ENCODE assay signal across 12 cellular contexts in genomic region chr4:147793973-147794690, GRCh38.
DNase-seq lines count a peak whose midpoint lies in the region; ATAC-seq, FAIRE-seq and TF ChIP-seq lines count a peak whose summit lies in the region.
"Had no signal": no experiment of that assay in that cellular context is flagged by ENCODE, and none has a peak within 500 bp of the region (broad histone marks: within the 10 kb centered on the region; RNA-seq: fewer than 3 reads in every experiment).

No MANE protein-coding gene starts in this region.

- no peaks in the 10 kb centered on the region for H3K36me3 ChIP-seq in uterus

- no peaks in the 10 kb centered on the region for H3K9me3 ChIP-seq in uterus

- ATAC-seq in GM21786 (IDR thresholded peaks at IDR 0.05; ENCODE audit: unreplicated experiment) (peak; percentile 28), natural killer cell (peak; percentile 48 to 76 (median 58))

- peaks cover 10% of the 10 kb centered on the region for H3K36me3 Mint-ChIP-seq in T-helper 1 cell treated with Interleukin-12 subunit alpha and Interleukin-12 subunit beta and Interleukin-4 antibody, amounts not matched to agents 30 μg/mL and 1 μg/mL, for 36 hours (ENCODE audit: low read depth)
- H3K36me3 Mint-ChIP-seq in natural killer cell, result no peaks in the 10 kb centered on the region
- H3K36me3 Mint-ChIP-seq: activated naive CD4-positive, alpha-beta T cell treated with anti-CD3 and anti-CD28 coated beads, Interleukin-2, amount 10 ng/mL, durations not matched to agents 7 days and 5 days; naive B cell had no signal

- H3K9me3 Mint-ChIP-seq in T-helper 1 cell treated with Interleukin-12 subunit alpha and Interleukin-12 subunit beta and Interleukin-4 antibody, amounts not matched to agents 30 μg/mL and 1 μg/mL, for 36 hours, result no peaks in the 10 kb centered on the region
- H3K9me3 Mint-ChIP-seq in natural killer cell, result no peaks in the 10 kb centered on the region
- H3K9me3 Mint-ChIP-seq: activated naive CD4-positive, alpha-beta T cell treated with anti-CD3 and anti-CD28 coated beads, Interleukin-2, amount 10 ng/mL, durations not matched to agents 7 days and 5 days had no signal

- intact Hi-C loops in natural killer cell (cut with micrococcal nuclease) (loop anchor here (2.0 to 10.0 kb wide), 2 partner anchors 53 to 151 kb away; no protein-coding TSS in a partner anchor), uterus (cut with DNase I; ENCODE audit: low total_unique reads) (no loop called here)

- DNase-seq in GM18507 (ENCODE audit: extremely low spot score, insufficient read length, low read depth) (no peak), natural killer cell (no peak), NCI-H345 (lab: John Stamatoyannopoulos, UW) (no peak), frontal cortex (ENCODE audit: low spot score in 2 of 2) (no peak), uterus (no peak), foreskin melanocyte (no peak)
- DNase-seq: activated naive CD4-positive, alpha-beta T cell treated with anti-CD3 and anti-CD28 coated beads, Interleukin-2, amount 10 ng/mL, durations not matched to agents 7 days and 5 days; naive B cell; NCI-H1105 treated with DMSO at 0.1 percent for 48 hours had no signal

- H3K4me1 Mint-ChIP-seq in T-helper 1 cell treated with Interleukin-12 subunit alpha and Interleukin-12 subunit beta and Interleukin-4 antibody, amounts not matched to agents 30 μg/mL and 1 μg/mL, for 36 hours (ENCODE audit: low read depth), result peaks cover 53% of the 10 kb centered on the region
- peaks cover 48% of the 10 kb centered on the region in 2 donors for H3K4me1 Mint-ChIP-seq in natural killer cell

- FAIRE-seq in GM18507 (lab: Jason Lieb, UNC), result peak; percentile 72
- no peak for FAIRE-seq in frontal cortex (lab: Jason Lieb, UNC)
- FAIRE-seq: G401.6 had no signal

- peak overlapping the region; percentile 43 for H3K4me3 Mint-ChIP-seq in T-helper 1 cell treated with Interleukin-12 subunit alpha and Interleukin-12 subunit beta and Interleukin-4 antibody, amounts not matched to agents 30 μg/mL and 1 μg/mL, for 36 hours
- H3K4me3 Mint-ChIP-seq in natural killer cell, result peak overlapping the region; percentile 54
- H3K4me3 Mint-ChIP-seq: activated naive CD4-positive, alpha-beta T cell treated with anti-CD3 and anti-CD28 coated beads, Interleukin-2, amount 10 ng/mL, durations not matched to agents 7 days and 5 days had no signal

- TF ChIP-seq POLR2A in uterus (IDR thresholded peaks at IDR 0.05), result no peak

- peak overlapping the region; percentile 79 for H3K27ac Mint-ChIP-seq in T-helper 1 cell treated with Interleukin-12 subunit alpha and Interleukin-12 subunit beta and Interleukin-4 antibody, amounts not matched to agents 30 μg/mL and 1 μg/mL, for 36 hours
- H3K27ac Mint-ChIP-seq in natural killer cell, result peak overlapping the region; percentile 2 to 44
- H3K27ac Mint-ChIP-seq: activated naive CD4-positive, alpha-beta T cell treated with anti-CD3 and anti-CD28 coated beads, Interleukin-2, amount 10 ng/mL, durations not matched to agents 7 days and 5 days; naive B cell had no signal

- H3K4me1 ChIP-seq in uterus, result no peaks in the 10 kb centered on the region

- TF ChIP-seq CTCF in natural killer cell (IDR thresholded peaks at IDR 0.05) (no peak), uterus (IDR thresholded peaks at IDR 0.05) (no peak)

- H3K27me3 ChIP-seq in uterus, result no peaks in the 10 kb centered on the region

- no peak overlapping the region for H3K4me3 ChIP-seq in uterus

- H3K27ac ChIP-seq in uterus, result no peak overlapping the region

- no peaks in the 10 kb centered on the region for H3K27me3 Mint-ChIP-seq in T-helper 1 cell treated with Interleukin-12 subunit alpha and Interleukin-12 subunit beta and Interleukin-4 antibody, amounts not matched to agents 30 μg/mL and 1 μg/mL, for 36 hours (ENCODE audit: low read depth)
- H3K27me3 Mint-ChIP-seq in natural killer cell (ENCODE audit: low read depth in 2 of 2), result peaks cover 4 to 7% of the 10 kb centered on the region in 2 donors
- H3K27me3 Mint-ChIP-seq: activated naive CD4-positive, alpha-beta T cell treated with anti-CD3 and anti-CD28 coated beads, Interleukin-2, amount 10 ng/mL, durations not matched to agents 7 days and 5 days; naive B cell had no signal
